1 cellular context compared by ENCODE assay signal in genomic region chr2:172454404-172455120, GRCh38.
TF ChIP-seq lines count a peak whose summit lies in the region.

No MANE protein-coding gene starts in this region.

TF ChIP-seq in GM23338, 12 proteins besides CTCF, POLR2A, EP300 and RAD21 (continued from another document):
- no peak; the same call in 1 of the 2 replicates for TF ChIP-seq ZNF462 (CRISPR knock-in tag; IDR thresholded peaks at IDR 0.05)
- TF ChIP-seq EZH2 (IDR thresholded peaks at IDR 0.05; ENCODE audit: low read depth, unreplicated experiment): no peak
- no peak for TF ChIP-seq JUNB (IDR thresholded peaks at IDR 0.05; ENCODE audit: unreplicated experiment)
- no peak for TF ChIP-seq ZNF114 (CRISPR knock-in tag; IDR thresholded peaks at IDR 0.05)
- TF ChIP-seq, protein P1, sequence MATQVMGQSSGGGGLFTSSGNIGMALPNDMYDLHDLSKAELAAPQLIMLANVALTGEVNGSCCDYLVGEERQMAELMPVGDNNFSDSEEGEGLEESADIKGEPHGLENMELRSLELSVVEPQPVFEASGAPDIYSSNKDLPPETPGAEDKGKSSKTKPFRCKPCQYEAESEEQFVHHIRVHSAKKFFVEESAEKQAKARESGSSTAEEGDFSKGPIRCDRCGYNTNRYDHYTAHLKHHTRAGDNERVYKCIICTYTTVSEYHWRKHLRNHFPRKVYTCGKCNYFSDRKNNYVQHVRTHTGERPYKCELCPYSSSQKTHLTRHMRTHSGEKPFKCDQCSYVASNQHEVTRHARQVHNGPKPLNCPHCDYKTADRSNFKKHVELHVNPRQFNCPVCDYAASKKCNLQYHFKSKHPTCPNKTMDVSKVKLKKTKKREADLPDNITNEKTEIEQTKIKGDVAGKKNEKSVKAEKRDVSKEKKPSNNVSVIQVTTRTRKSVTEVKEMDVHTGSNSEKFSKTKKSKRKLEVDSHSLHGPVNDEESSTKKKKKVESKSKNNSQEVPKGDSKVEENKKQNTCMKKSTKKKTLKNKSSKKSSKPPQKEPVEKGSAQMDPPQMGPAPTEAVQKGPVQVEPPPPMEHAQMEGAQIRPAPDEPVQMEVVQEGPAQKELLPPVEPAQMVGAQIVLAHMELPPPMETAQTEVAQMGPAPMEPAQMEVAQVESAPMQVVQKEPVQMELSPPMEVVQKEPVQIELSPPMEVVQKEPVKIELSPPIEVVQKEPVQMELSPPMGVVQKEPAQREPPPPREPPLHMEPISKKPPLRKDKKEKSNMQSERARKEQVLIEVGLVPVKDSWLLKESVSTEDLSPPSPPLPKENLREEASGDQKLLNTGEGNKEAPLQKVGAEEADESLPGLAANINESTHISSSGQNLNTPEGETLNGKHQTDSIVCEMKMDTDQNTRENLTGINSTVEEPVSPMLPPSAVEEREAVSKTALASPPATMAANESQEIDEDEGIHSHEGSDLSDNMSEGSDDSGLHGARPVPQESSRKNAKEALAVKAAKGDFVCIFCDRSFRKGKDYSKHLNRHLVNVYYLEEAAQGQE (IDR thresholded peaks at IDR 0.05; ENCODE audit: unreplicated experiment): no peak
- TF ChIP-seq, protein P2, sequence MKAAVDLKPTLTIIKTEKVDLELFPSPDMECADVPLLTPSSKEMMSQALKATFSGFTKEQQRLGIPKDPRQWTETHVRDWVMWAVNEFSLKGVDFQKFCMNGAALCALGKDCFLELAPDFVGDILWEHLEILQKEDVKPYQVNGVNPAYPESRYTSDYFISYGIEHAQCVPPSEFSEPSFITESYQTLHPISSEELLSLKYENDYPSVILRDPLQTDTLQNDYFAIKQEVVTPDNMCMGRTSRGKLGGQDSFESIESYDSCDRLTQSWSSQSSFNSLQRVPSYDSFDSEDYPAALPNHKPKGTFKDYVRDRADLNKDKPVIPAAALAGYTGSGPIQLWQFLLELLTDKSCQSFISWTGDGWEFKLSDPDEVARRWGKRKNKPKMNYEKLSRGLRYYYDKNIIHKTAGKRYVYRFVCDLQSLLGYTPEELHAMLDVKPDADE (IDR thresholded peaks at IDR 0.05): no peak
- TF ChIP-seq EZH2phosphoT487 (IDR thresholded peaks at IDR 0.05; ENCODE audit: unreplicated experiment): no peak
- TF ChIP-seq CREB1 (CRISPR knock-in tag; IDR thresholded peaks at IDR 0.05; ENCODE audit: low read depth): no peak
- TF ChIP-seq NANOG (IDR thresholded peaks at IDR 0.05; ENCODE audit: borderline replicate concordance): no peak
- no peak for TF ChIP-seq ZNF331 (CRISPR knock-in tag; IDR thresholded peaks at IDR 0.05; ENCODE audit: low read depth)
- TF ChIP-seq POLR2AphosphoS5 (IDR thresholded peaks at IDR 0.05; ENCODE audit: low read depth): no peak
